Comparison of ENCODE assay signal across 9 cellular contexts in genomic region chr10:35563266-35563891, GRCh38. TPM values are rescaled to one million over a fixed set of nuclear protein-coding genes. Genes with fewer than 3 reads are reported as not detected.
DNase-seq lines count a peak whose midpoint lies in the region; TF ChIP-seq lines count a peak whose summit lies in the region.
"Had no signal": no experiment of that assay in that cellular context is flagged by ENCODE, and none has a peak within 500 bp of the region (broad histone marks: within the 10 kb centered on the region; RNA-seq: fewer than 3 reads in every experiment).

No MANE protein-coding gene starts in this region.

- H3K27me3 Mint-ChIP-seq in HFFc6 (ENCODE audit: insufficient read depth) (no peaks in the 10 kb centered on the region), endodermal cell (ENCODE audit: insufficient read depth) (no peaks in the 10 kb centered on the region)

- no peaks in the 10 kb centered on the region for H3K9me3 ChIP-seq in endodermal cell (ENCODE audit: control insufficient read depth, low read length)
- H3K9me3 ChIP-seq in suprapubic skin = no peaks in the 10 kb centered on the region

- no peak overlapping the region for H3K27ac ChIP-seq in endodermal cell (ENCODE audit: low read depth, low read length)
- no peak overlapping the region for H3K27ac ChIP-seq in suprapubic skin

- H3K36me3 Mint-ChIP-seq in HFFc6 (ENCODE audit: low read depth) = peaks cover 13% of the 10 kb centered on the region
- peaks cover 38% of the 10 kb centered on the region for H3K36me3 Mint-ChIP-seq in endodermal cell (ENCODE audit: low read depth)

- H3K27me3 ChIP-seq in endodermal cell (ENCODE audit: control insufficient read depth, insufficient read depth, low read length, poor library complexity, severe bottlenecking) = no peaks in the 10 kb centered on the region
- no peaks in the 10 kb centered on the region for H3K27me3 ChIP-seq in suprapubic skin

- H3K4me3 Mint-ChIP-seq in HFFc6 (no peak overlapping the region), endodermal cell (no peak overlapping the region)

- no peak for TF ChIP-seq EP300 in suprapubic skin (IDR thresholded peaks at IDR 0.05)

- 46 to 49% methylated on average over 10 to 13 of the region's 13 CpGs for WGBS in endodermal cell (ENCODE audit: insufficient coverage in 1 of 2, insufficient read length in 1 of 2), 2 experiments
- WGBS in suprapubic skin = 48% methylated on average over 13 of the region's 13 CpGs

- TF ChIP-seq POLR2A in suprapubic skin (IDR thresholded peaks at IDR 0.05) = no peak

- H3K36me3 ChIP-seq in endodermal cell (ENCODE audit: control insufficient read depth, insufficient read depth, low read length) (peaks cover 17% of the 10 kb centered on the region), suprapubic skin (peaks cover 23% of the 10 kb centered on the region)

- TF ChIP-seq CTCF in HFFc6 (IDR thresholded peaks at IDR 0.05) (peak; percentile 100), endodermal cell (conservative IDR thresholded peaks at IDR 0.05) (peak; percentile 99), suprapubic skin (IDR thresholded peaks at IDR 0.05) (peak; percentile 73 to 91)

- H3K9ac ChIP-seq in endodermal cell (ENCODE audit: extremely low read depth, low read length, poor library complexity, severe bottlenecking) = no peak overlapping the region

- intact Hi-C loops in posterior vena cava (cut with DNase I) = loop anchor here in 1 of 2 donors (10.0 kb wide), 1 partner anchor 229 kb away; the partner anchor contains the start of gene CCNY

- H3K9me3 Mint-ChIP-seq in HFFc6 (no peaks in the 10 kb centered on the region), endodermal cell (no peaks in the 10 kb centered on the region)
- H3K9me3 Mint-ChIP-seq: activated naive CD4-positive, alpha-beta T cell treated with anti-CD3 and anti-CD28 coated beads, Interleukin-2, amount 50 U/mL, for 72 hours had no signal

- H3K4me3 ChIP-seq in endodermal cell (ENCODE audit: low read length) = no peak overlapping the region
- no peak overlapping the region for H3K4me3 ChIP-seq in suprapubic skin

- H3K4me1 ChIP-seq in endodermal cell (ENCODE audit: control insufficient read depth, insufficient read depth, low read length) (no peaks in the 10 kb centered on the region), suprapubic skin (peaks cover 19% of the 10 kb centered on the region)

- DNase-seq in G401 (ENCODE audit: low spot score) = peak; percentile 41
- DNase-seq in HFFc6 = peak; percentile 49
- peak; percentile 65 for DNase-seq in NCI-H2227 (lab: John Stamatoyannopoulos, UW; ENCODE audit: unreplicated experiment)
- DNase-seq in activated CD4-positive, alpha-beta T cell treated with anti-CD3 and anti-CD28 coated beads for 48 hours = peak; percentile 65
- peak; percentile 88 for DNase-seq in endodermal cell
- peak; percentile 56 for DNase-seq in midbrain (lab: John Stamatoyannopoulos, UW)
- no peak for DNase-seq in suprapubic skin (ENCODE audit: low spot score in 2 of 2)
- no peak for DNase-seq in posterior vena cava (ENCODE audit: low spot score)

- H3K4me1 Mint-ChIP-seq in HFFc6 (ENCODE audit: low read depth) (peaks cover 27% of the 10 kb centered on the region), endodermal cell (no peaks in the 10 kb centered on the region)

- 0 out of 2 replicates have a peak overlapping the region, but pooled peaks have one; percentile 23 for H3K27ac Mint-ChIP-seq in HFFc6
- H3K27ac Mint-ChIP-seq in endodermal cell = no peak overlapping the region

- in situ Hi-C loops in G401 (cut with HindIII; ENCODE audit: low sequenced_read_pairs) = no loop called here

RNA-seq across cellular contexts. Expression of gene GJD4, which starts 41.8 kb away (rescaled TPM):
- total RNA-seq in G401 (2014; rRNA removed; shearing (Covaris generic)) = not detected in 2 replicates
- total RNA-seq in HFFc6 (2021; fragmentation: NEBNext Ultra II Directional; extraction: Animal tissue kit (Norgen Biotek cat#: 25700)) = not detected
- total RNA-seq in endodermal cell = under 1 TPM; 0.22 to 0.29 TPM
- 0.36 TPM for polyA plus RNA-seq in endodermal cell (2013, experiment 1 of 2)
- polyA plus RNA-seq in endodermal cell (2013, experiment 2 of 2) = not detected
- total RNA-seq in suprapubic skin = 1 to 10 TPM in 1 of 4 donors, under 1 TPM in 1, not detected in 2; 0.42 to 1.2 TPM
- total RNA-seq in posterior vena cava = not detected
- total RNA-seq: activated naive CD4-positive, alpha-beta T cell treated with anti-CD3 and anti-CD28 coated beads, Interleukin-2, amount 50 U/mL, for 72 hours had no signal

Comparison
In these comparisons a context has a peak if more than half of its experiments do, and no peak if none do; other contexts are left out.
1. DNase-seq: peak in G401 (single experiment), HFFc6 (single experiment), NCI-H2227 (single experiment), activated CD4-positive, alpha-beta T cell treated with anti-CD3 and anti-CD28 coated beads for 48 hours (single experiment), endodermal cell (single experiment) and midbrain (single experiment); none in suprapubic skin (0 of 2) and posterior vena cava (single experiment).
2. Peak in every context shown above with its lines, with median percentiles within 50 percentile points of each other: CTCF ChIP-seq.